ENCODE assay signal across 1 cellular context in genomic region chr16:3481696-3482658, GRCh38.
TF ChIP-seq lines count a peak whose summit lies in the region.

No MANE protein-coding gene starts in this region.

TF ChIP-seq in K562, 482 proteins besides CTCF, POLR2A, EP300 and RAD21:
- TF ChIP-seq MTF1 (CRISPR knock-in tag; IDR thresholded peaks at IDR 0.05; ENCODE audit: borderline replicate concordance) (no peak), CBFA2T3 (IDR thresholded peaks at IDR 0.05) (peak; percentile 15; the same call in 1 of the 2 replicates), BRF1 (IDR thresholded peaks at IDR 0.05; ENCODE audit: borderline replicate concordance, extremely low read depth, insufficient read length) (no peak), HDAC6 (IDR thresholded peaks at IDR 0.05; ENCODE audit: low read depth, low read length) (no peak), NR2F6 (CRISPR knock-in tag; IDR thresholded peaks at IDR 0.05) (no peak)
